In the genomic region with DNA sequence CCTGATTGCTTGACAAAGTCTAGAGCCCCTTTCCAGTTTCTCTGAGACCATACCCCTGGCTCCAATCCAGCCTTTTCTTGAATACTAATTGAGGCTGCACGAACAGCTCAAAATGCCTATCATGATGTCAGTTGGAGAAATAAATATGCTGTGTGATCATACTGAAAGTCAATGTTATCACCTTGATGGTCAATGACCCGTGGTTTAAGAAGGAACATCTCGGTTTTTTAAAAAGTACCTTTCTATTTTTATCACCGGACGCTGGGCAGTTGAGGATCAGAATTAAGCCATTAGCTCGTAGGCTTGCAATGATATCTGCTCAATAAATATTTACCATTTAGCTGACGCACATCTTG, we compare ENCODE assay signal across 8 cellular contexts. TPM values are rescaled to one million over a fixed set of nuclear protein-coding genes. Genes with fewer than 3 reads are reported as not detected.
A peak's percentile ranks its signal among the peaks of the same experiment; 100 is the strongest.
DNase-seq lines count a peak whose midpoint lies in the region; TF ChIP-seq lines count a peak whose summit lies in the region.

No MANE protein-coding gene starts in this region.

- TF ChIP-seq CTCF in Caco-2 (IDR thresholded peaks at IDR 0.05; ENCODE audit: insufficient read depth in 1 of 2, low read depth in 1 of 2, low read length in 1 of 2, severe bottlenecking in 1 of 2, unreplicated experiment in 1 of 2) (no peak), HFFc6 (IDR thresholded peaks at IDR 0.05) (no peak), adrenal gland (IDR thresholded peaks at IDR 0.05) (no peak)

- BruUV-seq in Caco-2 (replicated peaks; lab: Mats Ljungman, UMichigan) = no TSS peak

- H3K4me1 Mint-ChIP-seq in Caco-2 (ENCODE audit: low read depth, unreplicated experiment) (no peaks in the 10 kb centered on the region), HFFc6 (ENCODE audit: low read depth) (peaks cover 20% of the 10 kb centered on the region)

- H3K36me3 ChIP-seq in Caco-2 (ENCODE audit: control insufficient read depth, insufficient read depth, low read length) (no peaks in the 10 kb centered on the region), adrenal gland (replicated peaks in 1 of 2) (no peaks in the 10 kb centered on the region), mesodermal cell (ENCODE audit: control insufficient read depth, insufficient read depth, low read length) (no peaks in the 10 kb centered on the region)

- H3K4me3 Mint-ChIP-seq in Caco-2 (ENCODE audit: unreplicated experiment) (peak overlapping the region; percentile 98), HFFc6 (peak overlapping the region; percentile 98)

- H3K4me3 ChIP-seq in Caco-2 (ENCODE audit: low read depth, low read length) (peak overlapping the region; percentile 42), adrenal gland (peak overlapping the region in 1 of 4 donors; percentile 64), mesodermal cell (ENCODE audit: extremely low read depth, insufficient read depth, low read length, poor library complexity, severe bottlenecking) (peak overlapping the region; percentile 63)

- 12 to 58% (median 39%) methylated on average over 5 to 7 of the region's 7 CpGs for WGBS in adrenal gland, 4 donors
- 90 to 95% methylated on average over 2 to 4 of the region's 7 CpGs for WGBS in mesodermal cell (ENCODE audit: insufficient coverage in 2 of 2), 2 experiments

- no peaks in the 10 kb centered on the region for H3K9me3 Mint-ChIP-seq in Caco-2 (ENCODE audit: unreplicated experiment)
- H3K9me3 Mint-ChIP-seq in HFFc6 = no peaks in the 10 kb centered on the region

- H3K27me3 Mint-ChIP-seq in Caco-2 (ENCODE audit: insufficient read depth, unreplicated experiment) = no peaks in the 10 kb centered on the region
- H3K27me3 Mint-ChIP-seq in HFFc6 (ENCODE audit: insufficient read depth) = no peaks in the 10 kb centered on the region

- H3K27ac Mint-ChIP-seq in Caco-2 (ENCODE audit: unreplicated experiment) (peak overlapping the region; percentile 100), HFFc6 (peak overlapping the region; percentile 86)

- no peaks in the 10 kb centered on the region for H3K27me3 ChIP-seq in Caco-2 (replicated peaks; ENCODE audit: control insufficient read depth, insufficient read depth, low read length)
- H3K27me3 ChIP-seq in adrenal gland = no peaks in the 10 kb centered on the region

- intact Hi-C loops in Caco-2 (cut with micrococcal nuclease; ENCODE audit: unreplicated experiment) (no loop called here), adrenal gland (cut with DNase I) (no loop called here)

- peaks cover 14% of the 10 kb centered on the region for H3K36me3 Mint-ChIP-seq in Caco-2 (ENCODE audit: insufficient read depth, unreplicated experiment)
- H3K36me3 Mint-ChIP-seq in HFFc6 (ENCODE audit: low read depth) = no peaks in the 10 kb centered on the region

- POLR2A ChIA-PET in Caco-2 (lab: Charles Lee) = no interaction called here

- H3K4me1 ChIP-seq in Caco-2 (peaks cover 3% of the 10 kb centered on the region; the same call in 1 of the 2 replicates), adrenal gland (replicated peaks in 1 of 2) (peaks cover 0 to 15% of the 10 kb centered on the region in 2 donors), mesodermal cell (ENCODE audit: control insufficient read depth, insufficient read depth, low read length, poor library complexity, severe bottlenecking) (peaks cover 9% of the 10 kb centered on the region)

- TF ChIP-seq POLR2A in adrenal gland (IDR thresholded peaks at IDR 0.05) = no peak

- H3K9me3 ChIP-seq in Caco-2 (no peaks in the 10 kb centered on the region), adrenal gland (replicated peaks in 1 of 3) (no peaks in the 10 kb centered on the region), mesodermal cell (ENCODE audit: control insufficient read depth, low read length) (no peaks in the 10 kb centered on the region)

- no peak for DNase-seq in Caco-2
- no peak for DNase-seq in HFFc6
- DNase-seq in adrenal gland = no peak
- no peak for DNase-seq in DMS53 treated with DMSO at 0.1 percent for 48 hours (lab: John Stamatoyannopoulos, UW; ENCODE audit: unreplicated experiment)
- no peak for DNase-seq in EL
- DNase-seq in NCI-H510A (lab: John Stamatoyannopoulos, UW) = no peak
- no peak for DNase-seq in activated effector memory CD4-positive, alpha-beta T cell treated with Interleukin-2 at 50 U/mL for 16 hours

- H3K27ac ChIP-seq in adrenal gland (peak overlapping the region in 4 of 5 donors; percentile 65 to 94 (median 89)), mesodermal cell (ENCODE audit: low read depth, low read length, severe bottlenecking) (no peak overlapping the region)

- CTCF ChIA-PET in Caco-2 (lab: Charles Lee) = no interaction called here

RNA-seq across cellular contexts. Expression of a gene that starts 0.9 kb away (rescaled TPM):
- total RNA-seq in Caco-2 (2022) (9.9 and 11.5 TPM in 2 replicates), adrenal gland (10 to 100 TPM in 7 of 8 donors, 1 to 10 TPM in 1; 10.0 to 25.9 (median 14.0) TPM)
- 10 to 100 TPM; 20.4 to 25.8 (median 22.6) TPM for total RNA-seq in HFFc6 (2021; fragmentation: NEBNext Ultra II Directional; extraction: Animal tissue kit (Norgen Biotek cat#: 25700))
- polyA plus RNA-seq in adrenal gland = 10 to 100 TPM in 1 of 3 donors, 1 to 10 TPM in 2; 2.2 to 16.9 (median 3.5) TPM
- 14.4 TPM for polyA plus RNA-seq in mesodermal cell (2013, experiment 1 of 2)
- 13.3 TPM for polyA plus RNA-seq in mesodermal cell (2013, experiment 2 of 2)
